ENCODE assay signal across 9 cellular contexts in genomic region chr10:5629789-5630436, GRCh38. TPM values are rescaled to one million over a fixed set of nuclear protein-coding genes. Genes with fewer than 3 reads are reported as not detected.
DNase-seq lines count a peak whose midpoint lies in the region; ATAC-seq and TF ChIP-seq lines count a peak whose summit lies in the region.
"Had no signal": no experiment of that assay in that cellular context is flagged by ENCODE, and none has a peak within 500 bp of the region (broad histone marks: within the 10 kb centered on the region; RNA-seq: fewer than 3 reads in every experiment).

No MANE protein-coding gene starts in this region.

- no peaks in the 10 kb centered on the region for H3K79me1 ChIP-seq in mesendoderm (ENCODE audit: low read length)

- H4K8ac ChIP-seq in mesendoderm (ENCODE audit: low read depth, low read length), result no peak overlapping the region

- no peaks in the 10 kb centered on the region for H3K36me3 Mint-ChIP-seq in activated CD4-positive, alpha-beta memory T cell treated with anti-CD3 and anti-CD28 coated beads, Interleukin-2, amount 10 ng/mL, durations not matched to agents 7 days and 5 days (ENCODE audit: low read depth)

- H3K18ac ChIP-seq in mesendoderm (ENCODE audit: low read length), result no peak overlapping the region

- H3K56ac ChIP-seq in mesendoderm (ENCODE audit: low read length), result no peak overlapping the region

- H2BK5ac ChIP-seq in mesendoderm (ENCODE audit: low read length), result no peak overlapping the region

- no peak overlapping the region for H2BK15ac ChIP-seq in mesendoderm (replicated peaks; ENCODE audit: low read depth)

- CTCF ChIA-PET in activated CD4-positive, alpha-beta memory T cell treated with anti-CD3 and anti-CD28 coated beads, Interleukin-2, amount 10 ng/mL, durations not matched to agents 7 days and 5 days (lab: Charles Lee), result interaction anchor here (0.7 to 3.8 kb wide), 42 partner anchors 8 to 1642 kb away, joined by 3 to 35 read pairs (median 4); partner anchors contain the start of genes CALML5 and TASOR2

- H3K4me1 ChIP-seq in effector memory CD4-positive, alpha-beta T cell (ENCODE audit: control insufficient read depth, insufficient read depth, low read length, poor library complexity, severe bottlenecking), result no peaks in the 10 kb centered on the region
- no peaks in the 10 kb centered on the region for H3K4me1 ChIP-seq in mesendoderm (ENCODE audit: control insufficient read depth, low read depth, low read length)

- H3K36me3 ChIP-seq in effector memory CD4-positive, alpha-beta T cell (ENCODE audit: control insufficient read depth, insufficient read depth, low read length), result no peaks in the 10 kb centered on the region
- no peaks in the 10 kb centered on the region for H3K36me3 ChIP-seq in mesendoderm (ENCODE audit: control insufficient read depth, insufficient read depth, low read length)

- WGBS in mesendoderm (ENCODE audit: extremely low coverage, insufficient coverage, low lambda C conversion rate), result no CpG with 5 or more reads among the region's 14 CpGs

- H3K27ac ChIP-seq in effector memory CD4-positive, alpha-beta T cell (ENCODE audit: insufficient read depth, low read length, poor library complexity, severe bottlenecking), result no peak overlapping the region
- no peak overlapping the region for H3K27ac ChIP-seq in mesendoderm (ENCODE audit: low read depth, low read length)

- POLR2A ChIA-PET in activated CD4-positive, alpha-beta memory T cell treated with anti-CD3 and anti-CD28 coated beads, Interleukin-2, amount 10 ng/mL, durations not matched to agents 7 days and 5 days (lab: Charles Lee), result interaction anchor here (1.4 kb wide), 1 partner anchor 183 kb away, joined by 4 read pairs; the partner anchor contains the start of gene GDI2

- no peak overlapping the region for H2BK120ac ChIP-seq in mesendoderm (ENCODE audit: low read depth, low read length)

- H3K4me2 ChIP-seq in mesendoderm (ENCODE audit: low read length), result no peak overlapping the region

- H3K4me3 Mint-ChIP-seq in activated CD4-positive, alpha-beta memory T cell treated with anti-CD3 and anti-CD28 coated beads, Interleukin-2, amount 10 ng/mL, durations not matched to agents 7 days and 5 days, result peak overlapping the region; percentile 16
- H3K4me3 Mint-ChIP-seq: IgD-negative memory B cell had no signal

- no peak overlapping the region for H2AK5ac ChIP-seq in mesendoderm (ENCODE audit: low read length)

- no peaks in the 10 kb centered on the region for H3K79me2 ChIP-seq in mesendoderm (ENCODE audit: control insufficient read depth, insufficient read depth, low read length)

- H3K27me3 Mint-ChIP-seq in activated CD4-positive, alpha-beta memory T cell treated with anti-CD3 and anti-CD28 coated beads, Interleukin-2, amount 10 ng/mL, durations not matched to agents 7 days and 5 days, result peaks cover 7% of the 10 kb centered on the region

- no peak overlapping the region for H3K4ac ChIP-seq in mesendoderm (ENCODE audit: low read depth, low read length)

- no peak overlapping the region for H3K9ac ChIP-seq in mesendoderm (ENCODE audit: low read length)

- H3K4me1 Mint-ChIP-seq in activated CD4-positive, alpha-beta memory T cell treated with anti-CD3 and anti-CD28 coated beads, Interleukin-2, amount 10 ng/mL, durations not matched to agents 7 days and 5 days, result peaks cover 35% of the 10 kb centered on the region

- no peaks in the 10 kb centered on the region for H3K9me3 Mint-ChIP-seq in activated CD4-positive, alpha-beta memory T cell treated with anti-CD3 and anti-CD28 coated beads, Interleukin-2, amount 10 ng/mL, durations not matched to agents 7 days and 5 days
- H3K9me3 Mint-ChIP-seq: IgD-negative memory B cell had no signal

- H4K5ac ChIP-seq in mesendoderm (ENCODE audit: low read length), result no peak overlapping the region

- H3K27ac Mint-ChIP-seq in activated CD4-positive, alpha-beta memory T cell treated with anti-CD3 and anti-CD28 coated beads, Interleukin-2, amount 10 ng/mL, durations not matched to agents 7 days and 5 days, result no peak overlapping the region
- H3K27ac Mint-ChIP-seq: IgD-negative memory B cell had no signal

- ATAC-seq in GM18519 (IDR thresholded peaks at IDR 0.05; ENCODE audit: low FRiP score, unreplicated experiment), result peak; percentile 81
- peak; percentile 84 for ATAC-seq in HG03064 (IDR thresholded peaks at IDR 0.05; ENCODE audit: low read depth, unreplicated experiment)

- no peaks in the 10 kb centered on the region for H3K9me3 ChIP-seq in effector memory CD4-positive, alpha-beta T cell (ENCODE audit: control insufficient read depth, low read length)

- no peak overlapping the region for H3K4me3 ChIP-seq in AG10803 (ENCODE audit: low read length)
- no peak overlapping the region for H3K4me3 ChIP-seq in effector memory CD4-positive, alpha-beta T cell (ENCODE audit: insufficient read depth, low read depth, low read length, poor library complexity, severe bottlenecking)
- no peak overlapping the region for H3K4me3 ChIP-seq in mesendoderm (ENCODE audit: low read length)

- no peak overlapping the region for H3K23ac ChIP-seq in mesendoderm (ENCODE audit: low read length)

- DNase-seq in AG10803 (ENCODE audit: low read depth) (peak; percentile 80), NCI-H69 (lab: John Stamatoyannopoulos, UW) (peak; percentile 58), mesendoderm (peak; percentile 77)
- peak; percentile 87 for DNase-seq in activated CD4-positive, alpha-beta memory T cell treated with anti-CD3 and anti-CD28 coated beads, Interleukin-2, amount 10 ng/mL, durations not matched to agents 7 days and 5 days
- peak; percentile 52 to 64 (median 57) for DNase-seq in effector memory CD4-positive, alpha-beta T cell
- peak; percentile 67 to 70 for DNase-seq in stimulated activated CD8-positive, alpha-beta memory T cell treated with anti-CD3 and anti-CD28 coated beads, Interleukin-4, amount 100 ng/mL, for 1 hour (ENCODE audit: low read depth in 2 of 2, low spot score in 1 of 2)

- TF ChIP-seq CTCF in AG10803 (conservative IDR thresholded peaks at IDR 0.05; ENCODE audit: low read length), result peak; percentile 100

- no peaks in the 10 kb centered on the region for H3K27me3 ChIP-seq in effector memory CD4-positive, alpha-beta T cell (replicated peaks; ENCODE audit: control insufficient read depth, insufficient read depth, low read length, poor library complexity, severe bottlenecking)
- H3K27me3 ChIP-seq in mesendoderm (ENCODE audit: insufficient read depth, low read length, poor library complexity), result no peaks in the 10 kb centered on the region

RNA-seq across cellular contexts. Expression of gene ASB13, which starts 36.5 kb away (rescaled TPM):
- total RNA-seq in activated CD4-positive, alpha-beta memory T cell treated with anti-CD3 and anti-CD28 coated beads, Interleukin-2, amount 10 ng/mL, durations not matched to agents 7 days and 5 days, result 1 to 10 TPM; 4.8 to 5.4 TPM
- 4.8 TPM for polyA plus RNA-seq in mesendoderm (2013, experiment 1 of 2)
- 4.4 TPM for polyA plus RNA-seq in mesendoderm (2013, experiment 2 of 2)

RNA-seq across cellular contexts. Expression of gene TASOR2, which starts 54.7 kb away (rescaled TPM):
- total RNA-seq in activated CD4-positive, alpha-beta memory T cell treated with anti-CD3 and anti-CD28 coated beads, Interleukin-2, amount 10 ng/mL, durations not matched to agents 7 days and 5 days, result 10 to 100 TPM; 35.1 to 37.3 TPM
- 31.4 TPM for polyA plus RNA-seq in mesendoderm (2013, experiment 1 of 2)
- 32.2 TPM for polyA plus RNA-seq in mesendoderm (2013, experiment 2 of 2)
